ENCODE assay signal across 14 cellular contexts in the genomic region with DNA sequence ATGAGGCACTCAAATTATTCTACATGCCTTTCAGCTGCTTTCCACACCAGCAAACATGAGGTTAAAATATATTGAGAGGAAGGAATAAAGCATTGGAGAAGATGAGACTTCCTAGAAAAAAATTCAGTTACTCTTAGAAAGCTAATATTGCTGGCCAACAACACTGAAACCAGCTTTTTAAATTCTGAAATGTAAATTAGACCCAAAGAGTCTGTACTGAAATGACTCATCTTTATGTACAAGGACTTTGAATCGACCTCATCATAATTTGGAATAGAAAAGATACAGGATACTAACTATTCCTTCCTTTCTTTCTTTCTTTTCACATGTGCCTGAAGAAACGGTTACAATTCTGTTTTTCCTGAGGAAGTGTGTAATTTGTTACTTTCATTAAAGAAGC. TPM values are rescaled to one million over a fixed set of nuclear protein-coding genes. Genes with fewer than 3 reads are reported as not detected.
A peak's percentile ranks its signal among the peaks of the same experiment; 100 is the strongest.
DNase-seq lines count a peak whose midpoint lies in the region; ATAC-seq, FAIRE-seq and TF ChIP-seq lines count a peak whose summit lies in the region.
"Had no signal": no experiment of that assay in that cellular context is flagged by ENCODE, and none has a peak within 500 bp of the region (broad histone marks: within the 10 kb centered on the region; RNA-seq: fewer than 3 reads in every experiment).

No MANE protein-coding gene starts in this region.

- no peak overlapping the region for H3K27ac ChIP-seq in esophagus squamous epithelium
- H3K27ac ChIP-seq: sigmoid colon had no signal

- no peaks in the 10 kb centered on the region for H3K36me3 ChIP-seq in esophagus squamous epithelium
- H3K36me3 ChIP-seq: sigmoid colon had no signal

- ATAC-seq in GM19328 (IDR thresholded peaks at IDR 0.05; ENCODE audit: unreplicated experiment) (peak; percentile 63), HG02610 (IDR thresholded peaks at IDR 0.05; ENCODE audit: unreplicated experiment) (peak; percentile 56), HG03175 (IDR thresholded peaks at IDR 0.05; ENCODE audit: unreplicated experiment) (peak; percentile 64)

- 16 to 24% methylated on average over 2 of the region's 2 CpGs for whole genome bisulfite sequencing in esophagus squamous epithelium, 2 donors

- intact Hi-C loops in esophagus squamous epithelium (cut with DNase I), result no loop called here

- no peaks in the 10 kb centered on the region for H3K27me3 ChIP-seq in esophagus squamous epithelium
- H3K27me3 ChIP-seq: sigmoid colon had no signal

- peak; percentile 9 for FAIRE-seq in GM12892 (lab: Jason Lieb, UNC)

- DNase-seq in GM12892 (ENCODE audit: insufficient read length) (no peak), NCI-H524 (lab: John Stamatoyannopoulos, UW) (no peak), NCI-H69 (lab: John Stamatoyannopoulos, UW) (no peak), esophagus squamous epithelium (lab: John Stamatoyannopoulos, UW) (no peak)
- no peak for DNase-seq in activated naive CD4-positive, alpha-beta T cell (lab: John Stamatoyannopoulos, UW)
- DNase-seq: activated CD8-positive, alpha-beta memory T cell treated with anti-CD3 and anti-CD28 coated beads, Interleukin-2, amount 10 ng/mL, durations not matched to agents 7 days and 5 days; activated naive CD4-positive, alpha-beta T cell treated with anti-CD3 and anti-CD28 coated beads for 36 hours; NCI-H2029 treated with DMSO at 0.1 percent for 48 hours; nucleus accumbens; sigmoid colon; stimulated activated CD4-positive, alpha-beta T cell treated with anti-CD3 and anti-CD28 coated beads, Interleukin-2, amount 100 ng/mL, for 48 hours had no signal

- peaks cover 0 to 17% (median 0%) of the 10 kb centered on the region in 3 donors for H3K4me1 ChIP-seq in esophagus squamous epithelium

- no peak for TF ChIP-seq POLR2A in GM12892 (IDR thresholded peaks at IDR 0.05; ENCODE audit: low read depth, low read length)
- no peak for TF ChIP-seq POLR2A in esophagus squamous epithelium (IDR thresholded peaks at IDR 0.05)

- TF ChIP-seq CTCF in esophagus squamous epithelium (IDR thresholded peaks at IDR 0.05), result no peak

- no peak overlapping the region for H3K4me3 ChIP-seq in esophagus squamous epithelium
- H3K4me3 ChIP-seq: sigmoid colon had no signal

- no peaks in the 10 kb centered on the region for H3K9me3 ChIP-seq in esophagus squamous epithelium
- H3K9me3 ChIP-seq: sigmoid colon had no signal

RNA-seq across cellular contexts. Expression of a gene that starts 6.5 kb away (rescaled TPM):
- 61.2 TPM for polyA plus RNA-seq in GM12892 (2012; ENCODE audit: missing spikeins)
- total RNA-seq in esophagus squamous epithelium, result 10 to 100 TPM; 29.3 to 86.1 (median 34.9) TPM

RNA-seq across cellular contexts. Expression of a gene that starts 31.6 kb away (rescaled TPM):
- 0.21 TPM for polyA plus RNA-seq in GM12892 (2012; ENCODE audit: missing spikeins)
- 1 to 10 TPM; 2.3 to 9.2 (median 7.1) TPM for total RNA-seq in esophagus squamous epithelium
